11 cellular contexts compared by ENCODE assay signal in the genomic region with DNA sequence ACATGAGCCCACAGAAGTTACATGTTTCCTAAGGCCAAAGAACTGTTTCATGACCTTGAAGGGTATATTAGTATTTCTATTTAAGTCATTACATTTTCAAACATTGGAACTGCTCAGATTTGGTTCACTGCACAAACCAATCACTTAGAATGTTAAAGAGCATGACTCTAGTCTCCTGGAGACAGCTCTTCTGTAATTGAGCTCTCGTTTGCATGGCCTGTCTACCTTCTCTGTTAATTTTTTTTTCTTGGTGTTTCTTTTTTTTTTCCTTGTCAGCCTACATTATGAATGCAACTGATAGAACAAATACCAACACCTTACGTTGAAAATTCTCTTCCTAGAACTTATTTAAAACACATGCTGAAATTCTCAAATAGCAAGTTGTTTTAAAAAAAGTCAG.
"Had no signal": no experiment of that assay in that cellular context is flagged by ENCODE, and none has a peak within 500 bp of the region (broad histone marks: within the 10 kb centered on the region; RNA-seq: fewer than 3 reads in every experiment).

No MANE protein-coding gene starts in this region.

- ATAC-seq: esophagus mucosa, left colon, lower lobe of right lung, sciatic nerve had no signal

- H3K27me3 ChIP-seq: brain microvascular endothelial cell, ovary had no signal

- H3K4me1 ChIP-seq: lower lobe of right lung had no signal

- H3K36me3 ChIP-seq: brain microvascular endothelial cell, lower lobe of right lung, ovary had no signal

- H3K4me3 ChIP-seq: coronary artery, lower lobe of right lung, ovary had no signal

- H3K27ac ChIP-seq: brain microvascular endothelial cell, coronary artery, lower lobe of right lung, ovary had no signal

- H3K9me3 ChIP-seq: lower lobe of right lung, ovary had no signal

- DNase-seq: activated CD4-positive, alpha-beta T cell treated with anti-CD3 and anti-CD28 coated beads, Interleukin-2, amount 10 ng/mL, durations not matched to agents 7 days and 5 days; activated CD8-positive, alpha-beta memory T cell treated with anti-CD3 and anti-CD28 coated beads, Interleukin-2, amount 50 U/mL, for 48 hours; activated naive CD4-positive, alpha-beta T cell; activated naive CD8-positive, alpha-beta T cell treated with anti-CD3 and anti-CD28 coated beads, Interleukin-2, amount 10 ng/mL, durations not matched to agents 7 days and 5 days; brain microvascular endothelial cell; left colon; lower lobe of right lung; ovary had no signal
